Comparison of ENCODE assay signal across 12 cellular contexts in genomic region chr19:47714339-47714738, GRCh38. TPM values are rescaled to one million over a fixed set of nuclear protein-coding genes. Genes with fewer than 3 reads are reported as not detected.
DNase-seq lines count a peak whose midpoint lies in the region; ATAC-seq and TF ChIP-seq lines count a peak whose summit lies in the region.
"Had no signal": no experiment of that assay in that cellular context is flagged by ENCODE, and none has a peak within 500 bp of the region (broad histone marks: within the 10 kb centered on the region; RNA-seq: fewer than 3 reads in every experiment).

No MANE protein-coding gene starts in this region.

- H3K4me1 ChIP-seq in CD8-positive, alpha-beta memory T cell (ENCODE audit: insufficient read depth, low read length) = no peaks in the 10 kb centered on the region
- peaks cover 0 to 54% (median 52%) of the 10 kb centered on the region in 4 donors for H3K4me1 ChIP-seq in sigmoid colon

- peaks cover 8% of the 10 kb centered on the region for H3K27me3 ChIP-seq in CD8-positive, alpha-beta memory T cell (ENCODE audit: insufficient read depth, low read length, poor library complexity, severe bottlenecking)
- H3K27me3 ChIP-seq in sigmoid colon = no peaks in the 10 kb centered on the region

- peak overlapping the region; percentile 70 for H3K27ac ChIP-seq in CD8-positive, alpha-beta memory T cell (ENCODE audit: low read depth, low read length)
- peak overlapping the region; percentile 95 to 99 (median 96) for H3K27ac ChIP-seq in sigmoid colon
- H3K27ac ChIP-seq: VCaP had no signal

- H3K4me3 Mint-ChIP-seq in CD8-positive, alpha-beta memory T cell = no peak overlapping the region
- H3K4me3 Mint-ChIP-seq: natural killer cell treated with Interleukin-12 subunit alpha and Interleukin-12 subunit beta and Interleukin-15 and Interleukin-18, amount 100 ng/mL, for 72 hours had no signal

- no peak overlapping the region for H3K4me3 ChIP-seq in CD8-positive, alpha-beta memory T cell (ENCODE audit: low read length)
- peak overlapping the region; percentile 91 for H3K4me3 ChIP-seq in WI38 (ENCODE audit: low read depth, low read length)
- peak overlapping the region; percentile 79 to 99 (median 92) for H3K4me3 ChIP-seq in sigmoid colon

- no peak for TF ChIP-seq POLR2A in sigmoid colon (IDR thresholded peaks at IDR 0.05)

- DNase-seq in CD8-positive, alpha-beta memory T cell = no peak
- peak; percentile 29 for DNase-seq in fibroblast of peridontal ligament (ENCODE audit: extremely low read depth)
- no peak for DNase-seq in sigmoid colon
- no peak for DNase-seq in NCI-H128 (lab: John Stamatoyannopoulos, UW; ENCODE audit: unreplicated experiment)
- no peak for DNase-seq in anterior cingulate cortex (lab: John Stamatoyannopoulos, UW)
- no peak for DNase-seq in COLO829 (ENCODE audit: low spot score)
- DNase-seq: activated gamma-delta T cell treated with Interleukin-2 at 50 U/mL for 16 hours; CD4-positive, alpha-beta memory T cell had no signal

- H3K9me3 Mint-ChIP-seq in CD8-positive, alpha-beta memory T cell = peaks cover 4 to 7% (median 6%) of the 10 kb centered on the region in 5 donors
- H3K9me3 Mint-ChIP-seq: natural killer cell treated with Interleukin-12 subunit alpha and Interleukin-12 subunit beta and Interleukin-15 and Interleukin-18, amount 100 ng/mL, for 72 hours had no signal

- TF ChIP-seq CTCF in WI38 (IDR thresholded peaks at IDR 0.05; ENCODE audit: low read depth, low read length) = no peak
- TF ChIP-seq CTCF in sigmoid colon (IDR thresholded peaks at IDR 0.05) = no peak

- peaks cover 0 to 4% (median 0%) of the 10 kb centered on the region in 3 donors for H3K4me1 Mint-ChIP-seq in CD8-positive, alpha-beta memory T cell

- H3K36me3 Mint-ChIP-seq in CD8-positive, alpha-beta memory T cell = peaks cover 0 to 15% (median 0%) of the 10 kb centered on the region in 3 donors
- H3K36me3 Mint-ChIP-seq: natural killer cell treated with Interleukin-12 subunit alpha and Interleukin-12 subunit beta and Interleukin-15 and Interleukin-18, amount 100 ng/mL, for 72 hours had no signal

- POLR2A ChIA-PET in CD8-positive, alpha-beta memory T cell (lab: Charles Lee) = no interaction called here

- TF ChIP-seq EP300 in sigmoid colon (IDR thresholded peaks at IDR 0.05) = no peak

- no peak overlapping the region for H3K27ac Mint-ChIP-seq in CD8-positive, alpha-beta memory T cell
- H3K27ac Mint-ChIP-seq: CD4-positive, alpha-beta memory T cell; natural killer cell treated with Interleukin-12 subunit alpha and Interleukin-12 subunit beta and Interleukin-15 and Interleukin-18, amount 100 ng/mL, for 72 hours had no signal

- WGBS in sigmoid colon, 2 donors = 80 to 88% methylated on average over 4 of the region's 4 CpGs

- no peaks in the 10 kb centered on the region for H3K36me3 ChIP-seq in CD8-positive, alpha-beta memory T cell (ENCODE audit: insufficient read depth, low read length)
- H3K36me3 ChIP-seq in sigmoid colon = peaks cover 9 to 16% (median 13%) of the 10 kb centered on the region in 4 donors

- intact Hi-C loops in sigmoid colon (cut with DNase I) = loop anchor here (5.0 to 10.0 kb wide), 2 partner anchors 68 to 440 kb away; partner anchors contain the start of gene INAFM1

- no peak for ATAC-seq in HG03108 (IDR thresholded peaks at IDR 0.05; ENCODE audit: unreplicated experiment)
- ATAC-seq: natural killer cell treated with Interleukin-12 subunit alpha and Interleukin-12 subunit beta and Interleukin-15 and Interleukin-18, amount 100 ng/mL, for 72 hours had no signal

- CTCF ChIA-PET in CD8-positive, alpha-beta memory T cell (lab: Charles Lee) = interaction anchor here (1.1 kb wide), 1 partner anchor 282 kb away, joined by 3 read pairs; no protein-coding TSS in a partner anchor

- H3K9me3 ChIP-seq in CD8-positive, alpha-beta memory T cell (ENCODE audit: low read length) = no peaks in the 10 kb centered on the region
- H3K9me3 ChIP-seq in sigmoid colon = no peaks in the 10 kb centered on the region

- peaks cover 24 to 49% of the 10 kb centered on the region in 2 donors for H3K27me3 Mint-ChIP-seq in CD8-positive, alpha-beta memory T cell

RNA-seq across cellular contexts. Expression of gene EHD2, which starts 1.1 kb away (rescaled TPM):
- under 1 TPM in 1 of 2 experiments, not detected in 1; 0.07 TPM for total RNA-seq in CD8-positive, alpha-beta memory T cell
- polyA plus RNA-seq in CD8-positive, alpha-beta memory T cell = not detected
- total RNA-seq in sigmoid colon = 100 to 1,000 TPM in 1 of 4 donors, 10 to 100 TPM in 3; 41.8 to 184 (median 72.4) TPM
- polyA plus RNA-seq in sigmoid colon = 10 to 100 TPM in 2 of 3 donors, 1 to 10 TPM in 1; 3.5 to 26.7 (median 10.8) TPM
- total RNA-seq: CD4-positive, alpha-beta memory T cell; natural killer cell treated with Interleukin-12 subunit alpha and Interleukin-12 subunit beta and Interleukin-15 and Interleukin-18, amount 100 ng/mL, for 72 hours had no signal
- polyA plus RNA-seq: CD4-positive, alpha-beta memory T cell had no signal

RNA-seq across cellular contexts. Expression of gene NOP53, which starts 31.0 kb away (rescaled TPM):
- 100 to 1,000 TPM; 236 to 243 TPM for total RNA-seq in CD8-positive, alpha-beta memory T cell
- polyA plus RNA-seq in CD8-positive, alpha-beta memory T cell = 196 TPM
- 100 to 1,000 TPM; 432 to 576 (median 557) TPM for total RNA-seq in sigmoid colon
- 100 to 1,000 TPM; 304 to 682 (median 589) TPM for polyA plus RNA-seq in sigmoid colon

Comparison
In these comparisons a context has a peak if more than half of its experiments do, and no peak if none do; other contexts are left out.
1. RNA of gene EHD2, which starts 1.1 kb away (total RNA-seq): 41.8 to 184 TPM in sigmoid colon; 0.07 TPM in CD8-positive, alpha-beta memory T cell; every median in the first group is over 10 times any median in the second.